8 cellular contexts compared by ENCODE assay signal in the genomic region with DNA sequence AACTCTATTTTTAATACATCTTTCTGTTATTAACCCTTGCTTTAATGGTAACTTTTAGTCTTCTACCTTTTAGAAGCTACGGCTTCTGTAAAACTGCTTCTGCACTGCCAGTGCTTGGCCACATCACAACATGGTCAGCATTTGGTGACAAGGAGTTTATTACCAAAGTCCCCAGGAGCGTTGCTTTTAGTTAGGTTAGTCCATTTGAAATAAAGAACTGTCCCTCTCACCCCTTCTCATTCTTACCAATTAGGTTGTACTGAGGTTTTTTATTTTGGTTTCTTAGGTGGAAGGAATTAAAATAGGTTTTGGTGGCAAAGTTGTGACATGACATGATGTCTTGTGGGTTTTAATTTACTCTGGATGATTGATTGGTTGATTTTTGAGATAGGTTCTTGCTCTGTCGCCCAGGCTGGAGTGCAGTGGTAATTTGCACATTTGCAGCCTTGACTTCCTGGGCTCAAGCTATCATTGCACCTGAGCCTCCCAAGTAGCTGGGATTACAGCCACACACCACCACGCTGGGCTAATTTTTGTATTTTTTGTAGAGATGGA. TPM values are rescaled to one million over a fixed set of nuclear protein-coding genes. Genes with fewer than 3 reads are reported as not detected.
A peak's percentile ranks its signal among the peaks of the same experiment; 100 is the strongest.
DNase-seq lines count a peak whose midpoint lies in the region; ATAC-seq and TF ChIP-seq lines count a peak whose summit lies in the region.

No MANE protein-coding gene starts in this region.

- H3K27ac ChIP-seq in Peyer's patch = peak overlapping the region; percentile 56 to 88 (median 76)
- H3K27ac ChIP-seq in esophagus squamous epithelium = peak overlapping the region; percentile 75 to 92 (median 89)
- peak overlapping the region; percentile 92 for H3K27ac ChIP-seq in parathyroid adenoma

- no peaks in the 10 kb centered on the region for H3K36me3 ChIP-seq in Peyer's patch
- H3K36me3 ChIP-seq in esophagus squamous epithelium = peaks cover 0 to 12% (median 0%) of the 10 kb centered on the region in 3 donors
- no peaks in the 10 kb centered on the region for H3K36me3 ChIP-seq in parathyroid adenoma (ENCODE audit: control insufficient read depth, insufficient read depth, low read length)

- 26 to 28% methylated on average over 4 of the region's 4 CpGs for WGBS in esophagus squamous epithelium, 2 donors

- ATAC-seq in HG03097 (IDR thresholded peaks at IDR 0.05; ENCODE audit: low FRiP score, unreplicated experiment) = no peak
- ATAC-seq in HG03175 (IDR thresholded peaks at IDR 0.05; ENCODE audit: unreplicated experiment) = no peak

- no peak for TF ChIP-seq POLR2A in Peyer's patch (IDR thresholded peaks at IDR 0.05)
- TF ChIP-seq POLR2A in esophagus squamous epithelium (IDR thresholded peaks at IDR 0.05) = no peak

- peak in 3 of 6 experiments; percentile 7 to 21 (median 14) for TF ChIP-seq CTCF in Peyer's patch (IDR thresholded peaks at IDR 0.05)
- peak in 3 of 6 experiments; percentile 4 to 21 (median 12) for TF ChIP-seq CTCF in esophagus squamous epithelium (IDR thresholded peaks at IDR 0.05)
- no peak for TF ChIP-seq CTCF in parathyroid adenoma (IDR thresholded peaks at IDR 0.05)

- peak overlapping the region; percentile 5 to 53 (median 22) for H3K4me3 ChIP-seq in Peyer's patch
- peak overlapping the region in 3 of 4 donors; percentile 40 to 56 (median 41) for H3K4me3 ChIP-seq in esophagus squamous epithelium
- H3K4me3 ChIP-seq in parathyroid adenoma (ENCODE audit: low read depth, low read length) = peak overlapping the region; percentile 50

- intact Hi-C loops in esophagus squamous epithelium (cut with DNase I) = no loop called here

- H3K9me3 ChIP-seq in Peyer's patch (no peaks in the 10 kb centered on the region), esophagus squamous epithelium (no peaks in the 10 kb centered on the region), parathyroid adenoma (ENCODE audit: control insufficient read depth, low read length) (no peaks in the 10 kb centered on the region)

- peak overlapping the region; percentile 75 for H3K4me2 ChIP-seq in parathyroid adenoma (ENCODE audit: low read length)

- peak; percentile 17 for DNase-seq in D341Med (ENCODE audit: low spot score)
- DNase-seq in Peyer's patch = no peak
- DNase-seq in esophagus squamous epithelium (lab: John Stamatoyannopoulos, UW) = no peak
- no peak for DNase-seq in hepatic stellate cell (ENCODE audit: low spot score)
- DNase-seq in NCI-H2227 (lab: John Stamatoyannopoulos, UW; ENCODE audit: unreplicated experiment) = no peak

- no peak overlapping the region for H2AFZ ChIP-seq in parathyroid adenoma

- H3K79me2 ChIP-seq in parathyroid adenoma = peaks cover 38% of the 10 kb centered on the region

- no peak overlapping the region for H3K9ac ChIP-seq in parathyroid adenoma

- peaks cover 0 to 21% (median 6%) of the 10 kb centered on the region in 4 donors for H3K4me1 ChIP-seq in Peyer's patch
- H3K4me1 ChIP-seq in esophagus squamous epithelium = peaks cover 28 to 94% (median 53%) of the 10 kb centered on the region in 3 donors
- H3K4me1 ChIP-seq in parathyroid adenoma = peaks cover 6% of the 10 kb centered on the region

- H3K27me3 ChIP-seq in Peyer's patch (no peaks in the 10 kb centered on the region), esophagus squamous epithelium (no peaks in the 10 kb centered on the region), parathyroid adenoma (ENCODE audit: control insufficient read depth, insufficient read depth, low read length) (no peaks in the 10 kb centered on the region)

RNA-seq across cellular contexts. Expression of gene SPEN, which starts 39.2 kb away (rescaled TPM):
- total RNA-seq in Peyer's patch (10 to 100 TPM; 51.8 to 94.9 (median 61.5) TPM), esophagus squamous epithelium (10 to 100 TPM; 22.4 to 36.0 (median 30.5) TPM)
